16 cellular contexts compared by ENCODE assay signal in the genomic region with DNA sequence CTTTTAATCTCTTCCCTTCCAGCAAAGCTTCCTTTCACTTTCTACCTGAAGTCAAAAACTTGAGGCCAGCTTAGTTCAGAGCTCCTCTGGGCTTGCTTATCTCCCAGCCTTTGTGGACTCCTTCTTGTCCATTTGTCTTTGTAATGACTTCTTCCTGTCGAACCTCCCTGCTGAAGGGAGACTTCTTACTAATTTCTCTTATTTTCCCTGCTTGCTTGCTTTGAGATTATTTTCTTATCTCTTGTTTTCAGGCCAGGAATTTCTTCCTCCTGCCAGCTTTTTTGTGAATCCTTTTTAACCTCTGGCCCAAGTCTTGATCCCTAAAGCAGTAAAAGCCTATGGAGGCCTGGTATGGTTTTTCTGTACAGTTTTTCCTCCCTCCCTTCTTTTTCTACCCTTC. TPM values are rescaled to one million over a fixed set of nuclear protein-coding genes. Genes with fewer than 3 reads are reported as not detected.
DNase-seq lines count a peak whose midpoint lies in the region; ATAC-seq and TF ChIP-seq lines count a peak whose summit lies in the region.
"Had no signal": no experiment of that assay in that cellular context is flagged by ENCODE, and none has a peak within 500 bp of the region (broad histone marks: within the 10 kb centered on the region; RNA-seq: fewer than 3 reads in every experiment).

No MANE protein-coding gene starts in this region.

- peaks cover 20% of the 10 kb centered on the region for H3K36me3 Mint-ChIP-seq in T-helper 1 cell treated with Interleukin-12 subunit alpha and Interleukin-12 subunit beta and Interleukin-4 antibody, amounts not matched to agents 30 μg/mL and 1 μg/mL, for 36 hours (ENCODE audit: low read depth)
- no peaks in the 10 kb centered on the region for H3K36me3 Mint-ChIP-seq in HFFc6 (ENCODE audit: low read depth)
- H3K36me3 Mint-ChIP-seq in activated CD8-positive, alpha-beta T cell treated with anti-CD3 and anti-CD28 coated beads for 36 hours (ENCODE audit: low read depth), result peaks cover 25% of the 10 kb centered on the region

- no peaks in the 10 kb centered on the region for H3K79me2 ChIP-seq in mesendoderm (ENCODE audit: control insufficient read depth, insufficient read depth, low read length)

- no peak overlapping the region for H2BK120ac ChIP-seq in mesendoderm (ENCODE audit: low read depth, low read length)

- H3K4me3 Mint-ChIP-seq in T-helper 1 cell treated with Interleukin-12 subunit alpha and Interleukin-12 subunit beta and Interleukin-4 antibody, amounts not matched to agents 30 μg/mL and 1 μg/mL, for 36 hours, result no peak overlapping the region
- H3K4me3 Mint-ChIP-seq in HFFc6, result no peak overlapping the region
- H3K4me3 Mint-ChIP-seq in activated CD8-positive, alpha-beta T cell treated with anti-CD3 and anti-CD28 coated beads for 36 hours, result no peak overlapping the region

- no peak overlapping the region for H4K8ac ChIP-seq in mesendoderm (ENCODE audit: low read depth, low read length)

- H4K5ac ChIP-seq in mesendoderm (ENCODE audit: low read length), result no peak overlapping the region

- CTCF ChIA-PET in activated CD8-positive, alpha-beta T cell treated with anti-CD3 and anti-CD28 coated beads for 36 hours (lab: Charles Lee), result interaction anchor here (1.1 to 1.6 kb wide), 2 partner anchors 15 to 31 kb away, joined by 3 to 4 read pairs; no protein-coding TSS in a partner anchor

- no CpG with 5 or more reads among the region's 1 CpG for WGBS in mesendoderm (ENCODE audit: extremely low coverage, insufficient coverage, low lambda C conversion rate)

- intact Hi-C loops in activated CD8-positive, alpha-beta T cell treated with anti-CD3 and anti-CD28 coated beads for 36 hours (cut with micrococcal nuclease), result no loop called here

- no peak overlapping the region for H3K23ac ChIP-seq in mesendoderm (ENCODE audit: low read length)

- no peak overlapping the region for H3K9ac ChIP-seq in mesendoderm (ENCODE audit: low read length)
- H3K9ac ChIP-seq: BLaER1 treated with 17β-estradiol and CSF1 and Interleukin-3, amounts not matched to agents 10 nM and 100 nM had no signal

- H3K18ac ChIP-seq in mesendoderm (ENCODE audit: low read length), result no peak overlapping the region

- no peak overlapping the region for H2BK15ac ChIP-seq in mesendoderm (replicated peaks; ENCODE audit: low read depth)

- no peak for ATAC-seq in GM21528 (IDR thresholded peaks at IDR 0.05; ENCODE audit: low FRiP score, unreplicated experiment)
- no peak for ATAC-seq in activated CD8-positive, alpha-beta T cell treated with anti-CD3 and anti-CD28 coated beads for 36 hours
- ATAC-seq: HCT116, Right ventricle myocardium inferior had no signal

- DNase-seq in T-helper 1 cell (no peak), HFFc6 (no peak), amniotic epithelial cell (ENCODE audit: low read depth) (peak; percentile 52), mesendoderm (peak; percentile 74), NCI-H2029 treated with DMSO at 0.1 percent for 48 hours (lab: John Stamatoyannopoulos, UW) (no peak)
- DNase-seq in activated CD8-positive, alpha-beta T cell treated with anti-CD3 and anti-CD28 coated beads for 36 hours, result no peak
- DNase-seq: NCI-H146, NCI-H2107, NCI-H748 treated with DMSO at 0.1 percent for 48 hours had no signal

- no peak overlapping the region for H3K4me3 ChIP-seq in mesendoderm (ENCODE audit: low read length)
- H3K4me3 ChIP-seq: BLaER1 treated with 17β-estradiol and CSF1 and Interleukin-3, amounts not matched to agents 10 nM and 100 nM had no signal

- H3K27ac Mint-ChIP-seq in T-helper 1 cell treated with Interleukin-12 subunit alpha and Interleukin-12 subunit beta and Interleukin-4 antibody, amounts not matched to agents 30 μg/mL and 1 μg/mL, for 36 hours, result peak overlapping the region; percentile 52
- H3K27ac Mint-ChIP-seq in HFFc6, result peak overlapping the region; percentile 17; the same call in 1 of the 2 replicates
- no peak overlapping the region for H3K27ac Mint-ChIP-seq in activated CD8-positive, alpha-beta T cell treated with anti-CD3 and anti-CD28 coated beads for 36 hours

- no peak overlapping the region for H2AK5ac ChIP-seq in mesendoderm (ENCODE audit: low read length)

- no peak overlapping the region for H3K27ac ChIP-seq in mesendoderm (ENCODE audit: low read depth, low read length)
- H3K27ac ChIP-seq: 22Rv1; BLaER1 treated with 17β-estradiol and CSF1 and Interleukin-3, amounts not matched to agents 10 nM and 100 nM had no signal

- peaks cover 17% of the 10 kb centered on the region for H3K4me1 Mint-ChIP-seq in T-helper 1 cell treated with Interleukin-12 subunit alpha and Interleukin-12 subunit beta and Interleukin-4 antibody, amounts not matched to agents 30 μg/mL and 1 μg/mL, for 36 hours (ENCODE audit: low read depth)
- peaks cover 10% of the 10 kb centered on the region for H3K4me1 Mint-ChIP-seq in HFFc6 (ENCODE audit: low read depth)
- peaks cover 10% of the 10 kb centered on the region for H3K4me1 Mint-ChIP-seq in activated CD8-positive, alpha-beta T cell treated with anti-CD3 and anti-CD28 coated beads for 36 hours (ENCODE audit: low read depth)

- H3K4ac ChIP-seq in mesendoderm (ENCODE audit: low read depth, low read length), result no peak overlapping the region

- no peak overlapping the region for H3K56ac ChIP-seq in mesendoderm (ENCODE audit: low read length)

- TF ChIP-seq CTCF in HFFc6 (IDR thresholded peaks at IDR 0.05), result no peak
- TF ChIP-seq CTCF in activated CD8-positive, alpha-beta T cell treated with anti-CD3 and anti-CD28 coated beads for 36 hours (IDR thresholded peaks at IDR 0.05), result no peak

- no peaks in the 10 kb centered on the region for H3K9me3 Mint-ChIP-seq in T-helper 1 cell treated with Interleukin-12 subunit alpha and Interleukin-12 subunit beta and Interleukin-4 antibody, amounts not matched to agents 30 μg/mL and 1 μg/mL, for 36 hours
- H3K9me3 Mint-ChIP-seq in HFFc6, result no peaks in the 10 kb centered on the region
- H3K9me3 Mint-ChIP-seq in activated CD8-positive, alpha-beta T cell treated with anti-CD3 and anti-CD28 coated beads for 36 hours, result no peaks in the 10 kb centered on the region
- H3K9me3 Mint-ChIP-seq: IgD-negative memory B cell had no signal

- no peaks in the 10 kb centered on the region for H3K27me3 Mint-ChIP-seq in T-helper 1 cell treated with Interleukin-12 subunit alpha and Interleukin-12 subunit beta and Interleukin-4 antibody, amounts not matched to agents 30 μg/mL and 1 μg/mL, for 36 hours (ENCODE audit: low read depth)
- H3K27me3 Mint-ChIP-seq in HFFc6 (ENCODE audit: insufficient read depth), result no peaks in the 10 kb centered on the region
- no peaks in the 10 kb centered on the region for H3K27me3 Mint-ChIP-seq in activated CD8-positive, alpha-beta T cell treated with anti-CD3 and anti-CD28 coated beads for 36 hours
- H3K27me3 Mint-ChIP-seq: IgD-negative memory B cell had no signal

- H3K4me1 ChIP-seq in mesendoderm (ENCODE audit: control insufficient read depth, low read depth, low read length), result peaks cover 3% of the 10 kb centered on the region

- POLR2A ChIA-PET in activated CD8-positive, alpha-beta T cell treated with anti-CD3 and anti-CD28 coated beads for 36 hours (lab: Charles Lee), result no interaction called here

- H3K36me3 ChIP-seq in mesendoderm (ENCODE audit: control insufficient read depth, insufficient read depth, low read length), result no peaks in the 10 kb centered on the region

- no peak overlapping the region for H3K4me2 ChIP-seq in mesendoderm (ENCODE audit: low read length)

- no peaks in the 10 kb centered on the region for H3K79me1 ChIP-seq in mesendoderm (ENCODE audit: low read length)

- no peaks in the 10 kb centered on the region for H3K27me3 ChIP-seq in mesendoderm (ENCODE audit: insufficient read depth, low read length, poor library complexity)
- H3K27me3 ChIP-seq: BLaER1 treated with 17β-estradiol and CSF1 and Interleukin-3, amounts not matched to agents 10 nM and 100 nM had no signal

- H2BK5ac ChIP-seq in mesendoderm (ENCODE audit: low read length), result no peak overlapping the region

RNA-seq across cellular contexts. Expression of gene DHFR, which starts 46.8 kb away (rescaled TPM):
- total RNA-seq in HFFc6 (2021; fragmentation: NEBNext Ultra II Directional; extraction: Animal tissue kit (Norgen Biotek cat#: 25700)), result 10 to 100 TPM; 22.8 to 45.3 (median 38.6) TPM
- polyA plus RNA-seq in mesendoderm (2013, experiment 1 of 2), result 96.9 TPM
- polyA plus RNA-seq in mesendoderm (2013, experiment 2 of 2), result 96.7 TPM
- total RNA-seq in activated CD8-positive, alpha-beta T cell treated with anti-CD3 and anti-CD28 coated beads for 36 hours, result 100 to 1,000 TPM; 107 to 109 TPM

RNA-seq across cellular contexts. Expression of gene MSH3, which starts 47.1 kb away (rescaled TPM):
- 10 to 100 TPM; 13.6 to 14.9 (median 14.3) TPM for total RNA-seq in HFFc6 (2021; fragmentation: NEBNext Ultra II Directional; extraction: Animal tissue kit (Norgen Biotek cat#: 25700))
- 12.4 TPM for polyA plus RNA-seq in mesendoderm (2013, experiment 1 of 2)
- 12.5 TPM for polyA plus RNA-seq in mesendoderm (2013, experiment 2 of 2)
- 10 to 100 TPM; 23.0 to 23.4 TPM for total RNA-seq in activated CD8-positive, alpha-beta T cell treated with anti-CD3 and anti-CD28 coated beads for 36 hours

Comparison
In these comparisons a context has a peak if more than half of its experiments do, and no peak if none do; other contexts are left out.
1. DNase-seq: peak in amniotic epithelial cell (single experiment) and mesendoderm (single experiment); none in T-helper 1 cell (0 of 5), HFFc6 (single experiment), NCI-H2029 treated with DMSO at 0.1 percent for 48 hours (single experiment) and activated CD8-positive, alpha-beta T cell treated with anti-CD3 and anti-CD28 coated beads for 36 hours (single experiment).